In genomic region chr6:137746264-137746663, GRCh38 we compare ENCODE assay signal across 35 cellular contexts.
A peak's percentile ranks its signal among the peaks of the same experiment; 100 is the strongest.
DNase-seq lines count a peak whose midpoint lies in the region; ATAC-seq, FAIRE-seq and TF ChIP-seq lines count a peak whose summit lies in the region.
"Had no signal": no experiment of that assay in that cellular context is flagged by ENCODE, and none has a peak within 500 bp of the region (broad histone marks: within the 10 kb centered on the region; RNA-seq: fewer than 3 reads in every experiment).

No MANE protein-coding gene starts in this region.

- TF ChIP-seq CTCF in GM06990 (IDR thresholded peaks at IDR 0.05; ENCODE audit: insufficient read depth, low read length, poor library complexity, severe bottlenecking), result no peak
- TF ChIP-seq CTCF in GM12878 (IDR thresholded peaks at IDR 0.05 in 2 of 3, conservative IDR thresholded peaks at IDR 0.05 in 1 of 3; ENCODE audit: control insufficient read depth in 2 of 3, extremely low read depth in 1 of 3, insufficient read depth in 1 of 3, low read depth in 3 of 3, low read length in 3 of 3), result no peak

- no peaks in the 10 kb centered on the region for H3K27me3 ChIP-seq in GM06990 (replicated peaks; ENCODE audit: control insufficient read depth, insufficient read depth, low read length)
- H3K27me3 ChIP-seq in GM12878 (replicated peaks in 1 of 2; ENCODE audit: control insufficient read depth in 2 of 2, insufficient read depth in 2 of 2, low read length in 1 of 2), result no peaks in the 10 kb centered on the region
- H3K27me3 ChIP-seq: brain microvascular endothelial cell, ovary had no signal

- TF ChIP-seq EP300 in GM12878 (IDR thresholded peaks at IDR 0.05; ENCODE audit: borderline replicate concordance in 1 of 2, control insufficient read depth in 1 of 2, low read depth in 2 of 2, low read length in 2 of 2), result peak in 1 of 2 experiments; percentile 21; a peak in 1 of 4 replicates

- CTCF ChIA-PET in GM12878 (lab: Yijun Ruan, JAX), result interaction anchor here (0.7 to 2.7 kb wide), 10 partner anchors 12 to 199 kb away, joined by 3 to 12 read pairs (median 4); no protein-coding TSS in a partner anchor

- 0 out of 2 replicates have a peak, but pooled peaks have one; percentile 1 for TF ChIP-seq RAD21 in GM12878 (IDR thresholded peaks at IDR 0.05; ENCODE audit: insufficient read depth, low read depth, low read length)

- WGBS in GM12878 (ENCODE audit: insufficient coverage, insufficient replicate concordance, low lambda C conversion rate, missing lambda C conversion rate), result 0% methylated on average over 2 of the region's 2 CpGs

- no peak overlapping the region for H3K9ac ChIP-seq in GM12878 (ENCODE audit: control insufficient read depth, insufficient read depth, low read length)

- POLR2A ChIA-PET in GM12878 (lab: Charles Lee), result interaction anchor here (1.0 to 2.6 kb wide), 7 partner anchors 8 to 121 kb away, joined by 3 to 13 read pairs (median 4); partner anchors contain the start of gene TNFAIP3

- H3K36me3 ChIP-seq in GM06990 (ENCODE audit: control insufficient read depth, insufficient read depth, low read length) (no peaks in the 10 kb centered on the region), GM12878 (ENCODE audit: control insufficient read depth in 2 of 2, insufficient read depth in 2 of 2, low read length in 1 of 2) (no peaks in the 10 kb centered on the region)
- H3K36me3 ChIP-seq: brain microvascular endothelial cell, ovary, thoracic aorta had no signal

- in situ Hi-C loops in GM12878 (cut with MboI), result no loop called here

- peak; percentile 81 for FAIRE-seq in GM18507 (lab: Jason Lieb, UNC)
- no peak for FAIRE-seq in GM12878 (lab: Jason Lieb, UNC)
- FAIRE-seq: D721Med, K562 had no signal

- DNase-seq in GM06990 (ENCODE audit: extremely low read depth, insufficient read length) (peak; percentile 29), GM18507 (ENCODE audit: extremely low spot score, insufficient read length, low read depth) (no peak), GM12878 (ENCODE audit: low read depth, low spot score) (no peak), H4 (ENCODE audit: low spot score) (no peak), SW 1271 (lab: John Stamatoyannopoulos, UW) (no peak), NAMALWA (ENCODE audit: low spot score) (no peak)
- DNase-seq: activated CD4-positive, alpha-beta memory T cell treated with anti-CD3 and anti-CD28 coated beads for 36 hours; activated CD4-positive, alpha-beta T cell treated with anti-CD3 and anti-CD28 coated beads for 1 hour; activated CD8-positive, alpha-beta memory T cell treated with anti-CD3 and anti-CD28 coated beads, Interleukin-2, amount 50 U/mL, for 4 hours; activated naive CD4-positive, alpha-beta T cell treated with anti-CD3 and anti-CD28 coated beads for 36 hours; amniotic stem cell; brain microvascular endothelial cell; CD4-positive, alpha-beta memory T cell; cerebellar nuclear complex; dermis blood vessel endothelial cell; glutamatergic neuron; MM.1S; NCI-H1417; NCI-H2081; NCI-H2227 treated with DMSO at 0.1 percent for 48 hours; NCI-H526; ovary; PC-9; stimulated activated naive CD8-positive, alpha-beta T cell treated with anti-CD3 and anti-CD28 coated beads, Interleukin-15, Interleukin-2, amounts not matched to agents 100 U/mL and 50 U/mL, for 24 hours; T-helper 2 cell had no signal

- no peak for TF ChIP-seq POLR2A in GM12878 (IDR thresholded peaks at IDR 0.05; ENCODE audit: low read depth, low read length)

- RAD21 ChIA-PET in GM12878 (lab: Charles Lee; ENCODE audit: unreplicated experiment), result interaction anchor here (0.9 to 3.4 kb wide), 11 partner anchors 9 to 645 kb away, joined by 3 to 17 read pairs (median 7); partner anchors contain the start of gene TNFAIP3

- no TSS peak for BruUV-seq in GM12878 (replicated peaks; lab: Mats Ljungman, UMichigan)

- H3K4me2 ChIP-seq in GM12878 (ENCODE audit: control insufficient read depth, insufficient read depth), result peak overlapping the region; percentile 15
- H3K4me2 ChIP-seq: PC-9, smooth muscle cell had no signal

- intact Hi-C loops in GM12878 (cut with micrococcal nuclease; ENCODE audit: unreplicated experiment), result no loop called here

- no peaks in the 10 kb centered on the region for H4K20me1 ChIP-seq in GM12878 (ENCODE audit: control insufficient read depth, insufficient read depth)

- no peaks in the 10 kb centered on the region for H3K9me3 ChIP-seq in GM12878 (replicated peaks; ENCODE audit: control insufficient read depth, insufficient read depth, low read length)
- H3K9me3 ChIP-seq: ovary, thoracic aorta had no signal

- H3K27ac ChIP-seq in GM12878 (ENCODE audit: control insufficient read depth, insufficient read depth), result peak overlapping the region; percentile 27; the same call in 1 of the 2 replicates
- H3K27ac ChIP-seq: brain microvascular endothelial cell, PC-9, thoracic aorta had no signal

- H3K4me3 ChIP-seq in GM06990 (replicated peaks; ENCODE audit: low read depth, low read length) (no peak overlapping the region), GM12878 (no peak overlapping the region)
- H3K4me3 ChIP-seq: K562, ovary, PC-9, smooth muscle cell, thoracic aorta had no signal

- no peaks in the 10 kb centered on the region for H3K79me2 ChIP-seq in GM12878 (ENCODE audit: control insufficient read depth, insufficient read depth, low read length)

- ATAC-seq in HG03196 (IDR thresholded peaks at IDR 0.05; ENCODE audit: unreplicated experiment) (peak; percentile 38), GM12878 (peak; percentile 76)
- ATAC-seq: esophagus mucosa; HCT116; K562; left lobe of liver; Right ventricle myocardium inferior; SK-N-SH treated with all-trans-retinoic acid at 6 μM for 48 hours; stimulated activated naive CD8-positive, alpha-beta T cell treated with anti-CD3 and anti-CD28 coated beads, Interleukin-15, Interleukin-2, amounts not matched to agents 100 U/mL and 50 U/mL, for 24 hours had no signal

- H2AFZ ChIP-seq in GM12878 (ENCODE audit: control insufficient read depth, low read depth, low read length), result no peak overlapping the region; the same call in 1 of the 2 replicates
- H2AFZ ChIP-seq: PC-9 had no signal

- H3K4me1 ChIP-seq in GM12878 (ENCODE audit: control insufficient read depth, insufficient read depth, low read length), result peaks cover 36% of the 10 kb centered on the region

- SMC1A ChIA-PET in GM12878 (lab: Charles Lee; ENCODE audit: uncharacterized antibody, unreplicated experiment), result interaction anchor here (1.0 to 5.3 kb wide), 21 partner anchors 8 to 121 kb away, joined by 3 to 31 read pairs (median 5); partner anchors contain the start of gene TNFAIP3

TF ChIP-seq in GM12878, 131 proteins besides CTCF, POLR2A, EP300 and RAD21 (continues in another document):
- TF ChIP-seq ATF7 (IDR thresholded peaks at IDR 0.05; ENCODE audit: low read depth) (peak; percentile 35; the same call in 1 of the 2 replicates), RCOR1 (conservative IDR thresholded peaks at IDR 0.05; ENCODE audit: low read depth, low read length) (no peak), PKNOX1 (IDR thresholded peaks at IDR 0.05) (no peak), RELA (IDR thresholded peaks at IDR 0.05; ENCODE audit: borderline replicate concordance, partially characterized antibody) (peak; percentile 71), WRNIP1 (IDR thresholded peaks at IDR 0.05; ENCODE audit: borderline replicate concordance, low read depth, low read length) (no peak), ZBTB40 (IDR thresholded peaks at IDR 0.05; ENCODE audit: borderline replicate concordance) (no peak), PBX3 (IDR thresholded peaks at IDR 0.05; ENCODE audit: insufficient replicate concordance, low read depth, low read length) (no peak), ZNF622 (IDR thresholded peaks at IDR 0.05) (no peak)
